In the genomic region with DNA sequence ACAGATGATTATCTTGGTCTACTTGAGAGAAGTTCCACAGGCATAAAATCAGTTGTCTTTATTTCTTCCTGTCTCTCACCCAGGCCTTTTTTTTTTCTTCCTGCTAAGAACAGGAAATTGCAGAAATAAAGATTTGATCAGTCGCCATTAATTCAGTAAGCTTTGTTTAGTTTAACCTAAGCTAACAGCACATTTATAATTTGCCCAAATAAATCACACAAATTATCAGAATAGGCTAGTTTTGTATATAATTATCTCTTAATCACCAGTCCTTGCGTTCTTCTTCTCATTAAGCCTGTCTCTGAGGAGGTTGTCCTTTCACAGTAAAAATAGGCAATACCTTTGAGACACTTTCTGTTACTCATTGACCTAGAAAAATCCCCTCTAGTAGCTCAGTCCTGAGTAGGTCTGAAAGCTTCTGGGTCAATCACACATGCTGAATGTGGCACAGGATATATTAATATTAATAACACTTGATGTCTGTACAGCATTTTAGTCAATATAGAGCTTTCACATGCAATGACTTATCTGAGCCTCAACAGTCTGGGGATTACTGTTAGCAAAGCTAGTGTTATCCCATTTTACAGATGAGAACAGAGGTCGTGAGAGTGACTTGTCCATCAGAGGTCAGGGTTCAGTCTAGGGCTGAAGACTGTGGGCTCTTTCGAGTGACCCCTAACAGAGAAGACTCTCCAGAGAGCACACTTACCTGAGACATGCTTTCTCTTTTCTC, we compare ENCODE assay signal across 10 cellular contexts. TPM values are rescaled to one million over a fixed set of nuclear protein-coding genes. Genes with fewer than 3 reads are reported as not detected.
DNase-seq lines count a peak whose midpoint lies in the region; ATAC-seq, FAIRE-seq and TF ChIP-seq lines count a peak whose summit lies in the region.
"Had no signal": no experiment of that assay in that cellular context is flagged by ENCODE, and none has a peak within 500 bp of the region (broad histone marks: within the 10 kb centered on the region; RNA-seq: fewer than 3 reads in every experiment).

No MANE protein-coding gene starts in this region.

- intact Hi-C loops in activated B cell treated with CpG ODN at 0.5 μM for 24 hours (cut with micrococcal nuclease): loop anchor here (1.0 kb wide), 5 partner anchors 11 to 60 kb away; no protein-coding TSS in a partner anchor

- H3K4me1 Mint-ChIP-seq in activated B cell treated with CpG ODN at 0.5 μM for 24 hours: peaks cover 77% of the 10 kb centered on the region

- TF ChIP-seq CTCF in activated B cell treated with CpG ODN at 0.5 μM for 24 hours (IDR thresholded peaks at IDR 0.05): no peak
- TF ChIP-seq CTCF in coronary artery (IDR thresholded peaks at IDR 0.05): no peak

- FAIRE-seq in urothelium cell line (lab: Jason Lieb, UNC): no peak

- H3K36me3 Mint-ChIP-seq in activated B cell treated with CpG ODN at 0.5 μM for 24 hours (ENCODE audit: low read depth): no peaks in the 10 kb centered on the region

- CTCF ChIA-PET in activated B cell treated with CpG ODN at 0.5 μM for 24 hours (lab: Charles Lee): interaction anchor here (1.0 to 2.9 kb wide), 7 partner anchors 18 to 105 kb away, joined by 3 to 15 read pairs (median 5); no protein-coding TSS in a partner anchor

- no peak overlapping the region for H3K4me3 ChIP-seq in coronary artery

- no peaks in the 10 kb centered on the region for H3K27me3 Mint-ChIP-seq in activated B cell treated with CpG ODN at 0.5 μM for 24 hours

- peak overlapping the region; percentile 67 for H3K4me3 Mint-ChIP-seq in activated B cell treated with CpG ODN at 0.5 μM for 24 hours

- H3K9me3 Mint-ChIP-seq in activated B cell treated with CpG ODN at 0.5 μM for 24 hours: peaks cover 6% of the 10 kb centered on the region

- ATAC-seq in GM19043 (IDR thresholded peaks at IDR 0.05; ENCODE audit: low read depth, unreplicated experiment): peak; percentile 88
- ATAC-seq in HG03064 (IDR thresholded peaks at IDR 0.05; ENCODE audit: low read depth, unreplicated experiment): peak; percentile 94
- ATAC-seq in activated B cell treated with CpG ODN at 0.5 μM for 24 hours (ENCODE audit: low read depth): peak; percentile 83

- H3K27ac Mint-ChIP-seq in activated B cell treated with CpG ODN at 0.5 μM for 24 hours: peak overlapping the region; percentile 95

- peak; percentile 20 to 34 for DNase-seq in AML-193 (lab: John Stamatoyannopoulos, UW)
- no peak for DNase-seq in activated B cell treated with CpG ODN at 0.5 μM for 24 hours
- DNase-seq in H4 (ENCODE audit: low spot score): no peak
- DNase-seq in urothelium cell line (ENCODE audit: low spot score): no peak
- DNase-seq in AG08395 (ENCODE audit: low spot score): no peak
- DNase-seq in coronary artery (ENCODE audit: low spot score): no peak
- DNase-seq: activated gamma-delta T cell, NCI-H1694 had no signal

- H3K27ac ChIP-seq in coronary artery: no peak overlapping the region

- POLR2A ChIA-PET in activated B cell treated with CpG ODN at 0.5 μM for 24 hours (lab: Charles Lee): interaction anchor here (0.6 to 4.9 kb wide), 23 partner anchors 11 to 93 kb away, joined by 3 to 81 read pairs (median 5); a partner anchor contains a TSS

RNA-seq across cellular contexts. Expression of a gene that starts 11.2 kb away (rescaled TPM):
- 203 and 226 TPM in 2 replicates for total RNA-seq in activated B cell treated with CpG ODN at 0.5 μM for 24 hours
- 15.9 and 19.8 TPM in 2 replicates for total RNA-seq in H4 (2014; rRNA removed; shearing (Covaris generic))

Comparison
In these comparisons a context has a peak if more than half of its experiments do, and no peak if none do; other contexts are left out.
1. DNase-seq: peak in AML-193 (2 of 2); none in activated B cell treated with CpG ODN at 0.5 μM for 24 hours (single experiment), H4 (single experiment), urothelium cell line (single experiment), AG08395 (single experiment) and coronary artery (single experiment).
2. Peak in every context shown above with its lines, with median percentiles within 50 percentile points of each other: ATAC-seq.